Comparison of ENCODE assay signal across 2 cellular contexts in genomic region chr17:81431545-81432482, GRCh38.
A peak's percentile ranks its signal among the peaks of the same experiment; 100 is the strongest.
TF ChIP-seq lines count a peak whose summit lies in the region.

No MANE protein-coding gene starts in this region.

TF ChIP-seq in IMR-90, 13 proteins besides CTCF, POLR2A, EP300 and RAD21:
- TF ChIP-seq RCOR1 (IDR thresholded peaks at IDR 0.05; ENCODE audit: insufficient replicate concordance, low read length) (no peak), BHLHE40 (IDR thresholded peaks at IDR 0.05; ENCODE audit: low read depth, low read length) (no peak), SMC3 (IDR thresholded peaks at IDR 0.05; ENCODE audit: low read depth, low read length) (no peak), CEBPB (IDR thresholded peaks at IDR 0.05; ENCODE audit: low read depth, low read length) (no peak), MXI1 (IDR thresholded peaks at IDR 0.05; ENCODE audit: borderline replicate concordance, low read depth, low read length) (no peak), NFE2L2 (IDR thresholded peaks at IDR 0.05; ENCODE audit: low read depth, low read length) (no peak), MAFK (IDR thresholded peaks at IDR 0.05; ENCODE audit: low read depth, low read length) (no peak), CHD1 (IDR thresholded peaks at IDR 0.05; ENCODE audit: low read depth, low read length) (no peak)
- TF ChIP-seq, protein P1, sequence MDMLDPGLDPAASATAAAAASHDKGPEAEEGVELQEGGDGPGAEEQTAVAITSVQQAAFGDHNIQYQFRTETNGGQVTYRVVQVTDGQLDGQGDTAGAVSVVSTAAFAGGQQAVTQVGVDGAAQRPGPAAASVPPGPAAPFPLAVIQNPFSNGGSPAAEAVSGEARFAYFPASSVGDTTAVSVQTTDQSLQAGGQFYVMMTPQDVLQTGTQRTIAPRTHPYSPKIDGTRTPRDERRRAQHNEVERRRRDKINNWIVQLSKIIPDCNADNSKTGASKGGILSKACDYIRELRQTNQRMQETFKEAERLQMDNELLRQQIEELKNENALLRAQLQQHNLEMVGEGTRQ (IDR thresholded peaks at IDR 0.05; ENCODE audit: low read depth, low read length): no peak

TF ChIP-seq in K562, 482 proteins besides CTCF, POLR2A, EP300 and RAD21:
- TF ChIP-seq MXI1 (IDR thresholded peaks at IDR 0.05; ENCODE audit: low read depth, low read length) (no peak), ADNP (tag; IDR thresholded peaks at IDR 0.05) (no peak; the same call in 1 of the 2 replicates), GATAD2B (IDR thresholded peaks at IDR 0.05; ENCODE audit: borderline replicate concordance) (no peak), BCOR (IDR thresholded peaks at IDR 0.05) (peak; percentile 94), ZFX (CRISPR knock-in tag; IDR thresholded peaks at IDR 0.05) (no peak), CHD4 (IDR thresholded peaks at IDR 0.05; ENCODE audit: insufficient read depth, insufficient replicate concordance, low read depth, low read length, poor library complexity, severe bottlenecking) (peak; percentile 78), MTA3 (IDR thresholded peaks at IDR 0.05; ENCODE audit: borderline replicate concordance) (no peak), NR1H2 (CRISPR knock-in tag; IDR thresholded peaks at IDR 0.05) (no peak), HDAC2 (IDR thresholded peaks at IDR 0.05) (peak; percentile 48; the same call in 1 of the 2 replicates), ZFPM2 (CRISPR knock-in tag; IDR thresholded peaks at IDR 0.05) (no peak), ZBTB33 (CRISPR knock-in tag; IDR thresholded peaks at IDR 0.05) (no peak), HDAC1 (IDR thresholded peaks at IDR 0.05) (no peak), ZNF766 (CRISPR knock-in tag; conservative IDR thresholded peaks at IDR 0.05) (no peak), RCOR1 (IDR thresholded peaks at IDR 0.05; ENCODE audit: borderline replicate concordance in 1 of 2, low read depth in 2 of 2, low read length in 2 of 2) (peak in 1 of 2 experiments; percentile 62; a peak in 2 of 4 replicates), MED1 (CRISPR knock-in tag; IDR thresholded peaks at IDR 0.05; ENCODE audit: borderline replicate concordance) (no peak), TAF7 (tag; IDR thresholded peaks at IDR 0.05) (no peak), STAT5B (CRISPR knock-in tag; IDR thresholded peaks at IDR 0.05) (no peak), EWSR1 (IDR thresholded peaks at IDR 0.05; ENCODE audit: borderline replicate concordance, low read depth, partially characterized antibody) (no peak), RBM14 (IDR thresholded peaks at IDR 0.05; ENCODE audit: borderline replicate concordance, insufficient read depth, low read depth, low read length) (no peak), KDM1A (IDR thresholded peaks at IDR 0.05) (peak; percentile 75), PTBP1 (IDR thresholded peaks at IDR 0.05; ENCODE audit: low read depth, low read length) (0 out of 2 replicates have a peak, but pooled peaks have one; percentile 32), ZHX1 (conservative IDR thresholded peaks at IDR 0.05; ENCODE audit: low read length) (no peak), CBX1 (IDR thresholded peaks at IDR 0.05; ENCODE audit: low read depth) (peak; percentile 76; the same call in 1 of the 2 replicates), SMARCA5 (IDR thresholded peaks at IDR 0.05) (peak; percentile 80; the same call in 1 of the 2 replicates), XRCC3 (IDR thresholded peaks at IDR 0.05) (no peak), ETV1 (tag; conservative IDR thresholded peaks at IDR 0.05; ENCODE audit: low read depth) (no peak), ZNF224 (CRISPR knock-in tag; IDR thresholded peaks at IDR 0.05) (no peak), KDM5B (IDR thresholded peaks at IDR 0.05; ENCODE audit: insufficient replicate concordance, low read depth, low read length) (no peak)
- TF ChIP-seq, protein P2, sequence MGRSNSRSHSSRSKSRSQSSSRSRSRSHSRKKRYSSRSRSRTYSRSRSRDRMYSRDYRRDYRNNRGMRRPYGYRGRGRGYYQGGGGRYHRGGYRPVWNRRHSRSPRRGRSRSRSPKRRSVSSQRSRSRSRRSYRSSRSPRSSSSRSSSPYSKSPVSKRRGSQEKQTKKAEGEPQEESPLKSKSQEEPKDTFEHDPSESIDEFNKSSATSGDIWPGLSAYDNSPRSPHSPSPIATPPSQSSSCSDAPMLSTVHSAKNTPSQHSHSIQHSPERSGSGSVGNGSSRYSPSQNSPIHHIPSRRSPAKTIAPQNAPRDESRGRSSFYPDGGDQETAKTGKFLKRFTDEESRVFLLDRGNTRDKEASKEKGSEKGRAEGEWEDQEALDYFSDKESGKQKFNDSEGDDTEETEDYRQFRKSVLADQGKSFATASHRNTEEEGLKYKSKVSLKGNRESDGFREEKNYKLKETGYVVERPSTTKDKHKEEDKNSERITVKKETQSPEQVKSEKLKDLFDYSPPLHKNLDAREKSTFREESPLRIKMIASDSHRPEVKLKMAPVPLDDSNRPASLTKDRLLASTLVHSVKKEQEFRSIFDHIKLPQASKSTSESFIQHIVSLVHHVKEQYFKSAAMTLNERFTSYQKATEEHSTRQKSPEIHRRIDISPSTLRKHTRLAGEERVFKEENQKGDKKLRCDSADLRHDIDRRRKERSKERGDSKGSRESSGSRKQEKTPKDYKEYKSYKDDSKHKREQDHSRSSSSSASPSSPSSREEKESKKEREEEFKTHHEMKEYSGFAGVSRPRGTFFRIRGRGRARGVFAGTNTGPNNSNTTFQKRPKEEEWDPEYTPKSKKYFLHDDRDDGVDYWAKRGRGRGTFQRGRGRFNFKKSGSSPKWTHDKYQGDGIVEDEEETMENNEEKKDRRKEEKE (IDR thresholded peaks at IDR 0.05; ENCODE audit: borderline replicate concordance in 1 of 2, control insufficient read depth in 1 of 2, low read depth in 2 of 2, low read length in 1 of 2): no peak
- TF ChIP-seq, protein P3, sequence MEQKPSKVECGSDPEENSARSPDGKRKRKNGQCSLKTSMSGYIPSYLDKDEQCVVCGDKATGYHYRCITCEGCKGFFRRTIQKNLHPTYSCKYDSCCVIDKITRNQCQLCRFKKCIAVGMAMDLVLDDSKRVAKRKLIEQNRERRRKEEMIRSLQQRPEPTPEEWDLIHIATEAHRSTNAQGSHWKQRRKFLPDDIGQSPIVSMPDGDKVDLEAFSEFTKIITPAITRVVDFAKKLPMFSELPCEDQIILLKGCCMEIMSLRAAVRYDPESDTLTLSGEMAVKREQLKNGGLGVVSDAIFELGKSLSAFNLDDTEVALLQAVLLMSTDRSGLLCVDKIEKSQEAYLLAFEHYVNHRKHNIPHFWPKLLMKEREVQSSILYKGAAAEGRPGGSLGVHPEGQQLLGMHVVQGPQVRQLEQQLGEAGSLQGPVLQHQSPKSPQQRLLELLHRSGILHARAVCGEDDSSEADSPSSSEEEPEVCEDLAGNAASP (IDR thresholded peaks at IDR 0.05): no peak
